Comparison of ENCODE assay signal across 16 cellular contexts in genomic region chr1:97797403-97798183, GRCh38.
DNase-seq lines count a peak whose midpoint lies in the region; ATAC-seq and TF ChIP-seq lines count a peak whose summit lies in the region.
"Had no signal": no experiment of that assay in that cellular context is flagged by ENCODE, and none has a peak within 500 bp of the region (broad histone marks: within the 10 kb centered on the region; RNA-seq: fewer than 3 reads in every experiment).

No MANE protein-coding gene starts in this region.

- H3K9me3 Mint-ChIP-seq in activated CD4-positive, alpha-beta memory T cell treated with anti-CD3 and anti-CD28 coated beads, Interleukin-2, amount 10 ng/mL, durations not matched to agents 7 days and 5 days: peaks cover 3% of the 10 kb centered on the region
- H3K9me3 Mint-ChIP-seq: activated naive CD4-positive, alpha-beta T cell treated with anti-CD3 and anti-CD28 coated beads, Interleukin-2, amount 10 ng/mL, durations not matched to agents 7 days and 5 days; naive B cell had no signal

- WGBS in right cardiac atrium: 46% methylated on average over 2 of the region's 2 CpGs

- H3K36me3 Mint-ChIP-seq in activated CD4-positive, alpha-beta memory T cell treated with anti-CD3 and anti-CD28 coated beads, Interleukin-2, amount 10 ng/mL, durations not matched to agents 7 days and 5 days (ENCODE audit: low read depth): peaks cover 5% of the 10 kb centered on the region
- H3K36me3 Mint-ChIP-seq: naive B cell had no signal

- no peaks in the 10 kb centered on the region for H3K9me3 ChIP-seq in right cardiac atrium (ENCODE audit: control insufficient read depth, low read length)
- no peaks in the 10 kb centered on the region for H3K9me3 ChIP-seq in tibial artery
- H3K9me3 ChIP-seq: A549, thoracic aorta had no signal

- H3K27ac ChIP-seq in right cardiac atrium (ENCODE audit: low read length): no peak overlapping the region
- H3K27ac ChIP-seq in tibial artery: peak overlapping the region; percentile 20 to 32
- no peak overlapping the region for H3K27ac ChIP-seq in caudate nucleus (ENCODE audit: low read depth, low read length)
- H3K27ac ChIP-seq: A549, thoracic aorta had no signal

- DNase-seq in NCI-H2227 (lab: John Stamatoyannopoulos, UW; ENCODE audit: unreplicated experiment): peak; percentile 6
- DNase-seq in NCI-H2227 treated with DMSO at 0.1 percent for 48 hours (lab: John Stamatoyannopoulos, UW): no peak
- DNase-seq in astrocyte of the spinal cord (ENCODE audit: low read depth, low spot score): peak; percentile 22
- DNase-seq in right cardiac atrium: peak in 2 of 3 donors; percentile 14 to 49
- no peak for DNase-seq in tibial artery
- no peak for DNase-seq in caudate nucleus (lab: John Stamatoyannopoulos, UW)
- no peak for DNase-seq in activated CD4-positive, alpha-beta memory T cell treated with anti-CD3 and anti-CD28 coated beads, Interleukin-2, amount 10 ng/mL, durations not matched to agents 7 days and 5 days
- DNase-seq: activated naive CD4-positive, alpha-beta T cell treated with anti-CD3 and anti-CD28 coated beads, Interleukin-2, amount 10 ng/mL, durations not matched to agents 7 days and 5 days; cortex of kidney; foreskin melanocyte; kidney; naive B cell had no signal

- in situ Hi-C loops in astrocyte of the spinal cord (cut with HindIII; ENCODE audit: low sequenced_read_pairs): no loop called here

- H3K4me3 Mint-ChIP-seq in activated CD4-positive, alpha-beta memory T cell treated with anti-CD3 and anti-CD28 coated beads, Interleukin-2, amount 10 ng/mL, durations not matched to agents 7 days and 5 days: no peak overlapping the region
- H3K4me3 Mint-ChIP-seq: activated naive CD4-positive, alpha-beta T cell treated with anti-CD3 and anti-CD28 coated beads, Interleukin-2, amount 10 ng/mL, durations not matched to agents 7 days and 5 days; naive B cell had no signal

- POLR2A ChIA-PET in activated CD4-positive, alpha-beta memory T cell treated with anti-CD3 and anti-CD28 coated beads, Interleukin-2, amount 10 ng/mL, durations not matched to agents 7 days and 5 days (lab: Charles Lee): no interaction called here

- H3K4me3 ChIP-seq in astrocyte of the spinal cord (ENCODE audit: low read depth, low read length) (no peak overlapping the region), right cardiac atrium (ENCODE audit: low read length) (no peak overlapping the region), tibial artery (no peak overlapping the region)
- H3K4me3 ChIP-seq: A549, thoracic aorta had no signal

- no peak for TF ChIP-seq CTCF in astrocyte of the spinal cord (IDR thresholded peaks at IDR 0.05; ENCODE audit: low read depth, low read length)
- TF ChIP-seq CTCF in tibial artery (IDR thresholded peaks at IDR 0.05): no peak

- H3K27me3 ChIP-seq in right cardiac atrium (ENCODE audit: control insufficient read depth, insufficient read depth) (no peaks in the 10 kb centered on the region), tibial artery (no peaks in the 10 kb centered on the region)

- CTCF ChIA-PET in activated CD4-positive, alpha-beta memory T cell treated with anti-CD3 and anti-CD28 coated beads, Interleukin-2, amount 10 ng/mL, durations not matched to agents 7 days and 5 days (lab: Charles Lee): no interaction called here

- intact Hi-C loops in right cardiac atrium (cut with DNase I) (no loop called here), tibial artery (cut with DNase I; ENCODE audit: low total_unique reads) (no loop called here)

- H3K4me1 ChIP-seq in right cardiac atrium (ENCODE audit: control insufficient read depth, insufficient read depth, low read length): no peaks in the 10 kb centered on the region
- peaks cover 0 to 21% (median 4%) of the 10 kb centered on the region in 4 donors for H3K4me1 ChIP-seq in tibial artery

- peaks cover 1% of the 10 kb centered on the region for H3K4me1 Mint-ChIP-seq in activated CD4-positive, alpha-beta memory T cell treated with anti-CD3 and anti-CD28 coated beads, Interleukin-2, amount 10 ng/mL, durations not matched to agents 7 days and 5 days

- H3K27me3 Mint-ChIP-seq in activated CD4-positive, alpha-beta memory T cell treated with anti-CD3 and anti-CD28 coated beads, Interleukin-2, amount 10 ng/mL, durations not matched to agents 7 days and 5 days: no peaks in the 10 kb centered on the region
- H3K27me3 Mint-ChIP-seq: activated naive CD4-positive, alpha-beta T cell treated with anti-CD3 and anti-CD28 coated beads, Interleukin-2, amount 10 ng/mL, durations not matched to agents 7 days and 5 days; naive B cell had no signal

- ATAC-seq in right cardiac atrium (peak; percentile 71 to 74), GM19324 (IDR thresholded peaks at IDR 0.05; ENCODE audit: low FRiP score, unreplicated experiment) (no peak)
- ATAC-seq: HepG2 had no signal

- no peaks in the 10 kb centered on the region for H3K36me3 ChIP-seq in tibial artery
- H3K36me3 ChIP-seq: thoracic aorta had no signal

- no peak overlapping the region for H3K27ac Mint-ChIP-seq in activated CD4-positive, alpha-beta memory T cell treated with anti-CD3 and anti-CD28 coated beads, Interleukin-2, amount 10 ng/mL, durations not matched to agents 7 days and 5 days
- H3K27ac Mint-ChIP-seq: activated naive CD4-positive, alpha-beta T cell treated with anti-CD3 and anti-CD28 coated beads, Interleukin-2, amount 10 ng/mL, durations not matched to agents 7 days and 5 days; naive B cell had no signal

Comparison
In these comparisons a context has a peak if more than half of its experiments do, and no peak if none do; other contexts are left out.
1. DNase-seq: peak in NCI-H2227 (single experiment), astrocyte of the spinal cord (single experiment) and right cardiac atrium (2 of 3); none in NCI-H2227 treated with DMSO at 0.1 percent for 48 hours (single experiment), tibial artery (0 of 2), caudate nucleus (0 of 61) and activated CD4-positive, alpha-beta memory T cell treated with anti-CD3 and anti-CD28 coated beads, Interleukin-2, amount 10 ng/mL, durations not matched to agents 7 days and 5 days (single experiment).
2. H3K27ac ChIP-seq: peak in tibial artery (2 of 2); none in right cardiac atrium (single experiment) and caudate nucleus (single experiment).